In genomic region chr20:7231303-7231702, GRCh38 we compare ENCODE assay signal across 25 cellular contexts.
DNase-seq lines count a peak whose midpoint lies in the region; ATAC-seq, FAIRE-seq and TF ChIP-seq lines count a peak whose summit lies in the region.
"Had no signal": no experiment of that assay in that cellular context is flagged by ENCODE, and none has a peak within 500 bp of the region (broad histone marks: within the 10 kb centered on the region; RNA-seq: fewer than 3 reads in every experiment).

No MANE protein-coding gene starts in this region.

- H3K27ac ChIP-seq in esophagus squamous epithelium, result no peak overlapping the region
- H3K27ac ChIP-seq: A549, BLaER1, esophagus muscularis mucosa, left ventricle myocardium inferior, SJSA1, spleen had no signal

- H3K27me3 ChIP-seq in esophagus squamous epithelium, result no peaks in the 10 kb centered on the region
- H3K27me3 ChIP-seq: BLaER1, esophagus muscularis mucosa, SJSA1, spleen had no signal

- H3K36me3 ChIP-seq in esophagus squamous epithelium, result no peaks in the 10 kb centered on the region
- H3K36me3 ChIP-seq: BLaER1, esophagus muscularis mucosa, SJSA1, spleen had no signal

- H3K4me3 ChIP-seq in esophagus squamous epithelium, result no peak overlapping the region
- H3K4me3 ChIP-seq: A549, BLaER1, esophagus muscularis mucosa, left ventricle myocardium inferior, SJSA1, spleen had no signal

- ATAC-seq in GM19397 (IDR thresholded peaks at IDR 0.05; ENCODE audit: unreplicated experiment), result peak; percentile 88
- ATAC-seq in HG02938 (IDR thresholded peaks at IDR 0.05; ENCODE audit: unreplicated experiment), result peak; percentile 87
- ATAC-seq in HG03571 (IDR thresholded peaks at IDR 0.05; ENCODE audit: unreplicated experiment), result peak; percentile 76
- ATAC-seq: A549 had no signal

- TF ChIP-seq POLR2A in esophagus squamous epithelium (IDR thresholded peaks at IDR 0.05), result no peak

- H3K4me1 ChIP-seq in esophagus squamous epithelium, result no peaks in the 10 kb centered on the region
- H3K4me1 ChIP-seq: A549, BLaER1, esophagus muscularis mucosa, left ventricle myocardium inferior, SJSA1, spleen had no signal

- peaks cover 0 to 8% (median 0%) of the 10 kb centered on the region in 3 donors for H3K9me3 ChIP-seq in esophagus squamous epithelium
- H3K9me3 ChIP-seq: SJSA1 had no signal

- DNase-seq in GM18507 (ENCODE audit: extremely low spot score, insufficient read length, low read depth), result no peak
- no peak for DNase-seq in posterior cingulate gyrus
- no peak for DNase-seq in esophagus squamous epithelium (lab: John Stamatoyannopoulos, UW)
- DNase-seq in NCI-H774 (lab: John Stamatoyannopoulos, UW), result no peak
- no peak for DNase-seq in cerebellar cortex (ENCODE audit: low spot score)
- DNase-seq: activated B cell treated with CpG ODN at 0.5 μM for 24 hours; activated CD4-positive, alpha-beta memory T cell treated with anti-CD3 and anti-CD28 coated beads for 36 hours; activated naive CD4-positive, alpha-beta T cell; amniotic stem cell; Calu3; glutamatergic neuron; HCEC 1CT; left ventricle myocardium inferior; NCI-H1417 treated with DMSO at 0.1 percent for 48 hours; NCI-H526; spleen; stimulated activated CD4-positive, alpha-beta T cell treated with anti-CD3 and anti-CD28 coated beads, Interleukin-4, amount 100 ng/mL, for 4 hours; T-helper 2 cell had no signal

- TF ChIP-seq CTCF in esophagus squamous epithelium (IDR thresholded peaks at IDR 0.05), result no peak

- FAIRE-seq in GM18507 (lab: Jason Lieb, UNC), result peak; percentile 21
- FAIRE-seq: A549 had no signal

- intact Hi-C loops in posterior cingulate gyrus (cut with DNase I) (no loop called here), esophagus squamous epithelium (cut with DNase I) (no loop called here)
